8 cellular contexts compared by ENCODE assay signal in the genomic region with DNA sequence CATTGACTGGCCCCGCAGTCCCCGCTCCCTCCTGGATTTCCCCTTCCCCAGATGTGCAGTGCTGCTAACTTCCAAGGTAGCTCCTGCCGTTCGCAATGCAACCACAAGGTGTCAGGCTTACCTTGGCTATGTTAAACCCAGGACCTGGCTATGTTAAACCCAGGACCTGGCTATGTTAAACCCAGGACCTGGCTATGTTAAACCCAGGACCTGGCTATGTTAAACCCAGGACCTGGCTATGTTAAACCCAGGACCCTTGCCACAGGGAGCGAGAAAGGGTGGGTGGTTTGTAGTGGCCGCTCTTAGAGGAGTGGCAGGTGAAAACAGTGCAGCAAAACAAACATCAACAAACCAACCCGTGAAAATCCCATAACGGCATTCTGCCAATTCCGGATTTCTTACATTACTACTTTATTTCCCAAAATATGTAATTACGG. TPM values are rescaled to one million over a fixed set of nuclear protein-coding genes. Genes with fewer than 3 reads are reported as not detected.
DNase-seq lines count a peak whose midpoint lies in the region; ATAC-seq, FAIRE-seq and TF ChIP-seq lines count a peak whose summit lies in the region.

No MANE protein-coding gene starts in this region.

- H2AK5ac ChIP-seq in H1 (ENCODE audit: low read depth, low read length), result no peak overlapping the region

- H3K4me3 Mint-ChIP-seq in activated CD8-positive, alpha-beta T cell treated with anti-CD3 and anti-CD28 coated beads, Interleukin-2, amount 10 ng/mL, durations not matched to agents 7 days and 5 days, result no peak overlapping the region

- no peak overlapping the region for H2BK20ac ChIP-seq in H1 (ENCODE audit: low read length)

- H3K4ac ChIP-seq in H1 (replicated peaks; ENCODE audit: insufficient read length, low read depth, low read length), result no peak overlapping the region

- no peak overlapping the region for H3K14ac ChIP-seq in H1 (ENCODE audit: insufficient read length)

- WGBS in H1 (ENCODE audit: extremely low coverage in 1 of 2, insufficient coverage in 1 of 2, insufficient read length in 1 of 2, insufficient replicate concordance in 2 of 2, low coverage in 1 of 2, low lambda C conversion rate in 2 of 2, missing lambda C conversion rate in 1 of 2), 2 experiments, result 31% methylated on average over 10 of the region's 10 CpGs; no CpG with 5 or more reads in 1 of the 2 experiments

- no peak overlapping the region for H3K18ac ChIP-seq in H1 (ENCODE audit: extremely low read depth, low read length)

- H3K4me1 ChIP-seq in H1 (replicated peaks in 1 of 4; ENCODE audit: control insufficient read depth in 3 of 4, insufficient read depth in 4 of 4, low read length in 3 of 4) (peaks cover 0 to 13% (median 9%) of the 10 kb centered on the region in 4 experiments; a peak in 6 of 7 replicates), mucosa of descending colon (ENCODE audit: low read depth) (peaks cover 5% of the 10 kb centered on the region)

- no peak for TF ChIP-seq POLR2A in H1 (IDR thresholded peaks at IDR 0.05; ENCODE audit: control extremely low read depth in 1 of 2, low read depth in 2 of 2, low read length in 2 of 2)

- H3K4me2 ChIP-seq in H1 (ENCODE audit: insufficient read depth in 1 of 2, low read depth in 2 of 2, low read length in 2 of 2), result no peak overlapping the region

- H3K27me3 Mint-ChIP-seq in activated CD8-positive, alpha-beta T cell treated with anti-CD3 and anti-CD28 coated beads, Interleukin-2, amount 10 ng/mL, durations not matched to agents 7 days and 5 days (ENCODE audit: low read depth), result peaks cover 43% of the 10 kb centered on the region

- peak; percentile 87 to 91 (median 88) for TF ChIP-seq CTCF in H1 (IDR thresholded peaks at IDR 0.05; ENCODE audit: control extremely low read depth in 1 of 3, insufficient read depth in 1 of 3, low read depth in 1 of 3, low read length in 3 of 3)
- TF ChIP-seq CTCF in mucosa of descending colon (IDR thresholded peaks at IDR 0.05), result peak; percentile 58

- no peaks in the 10 kb centered on the region for H3K36me3 ChIP-seq in H1 (ENCODE audit: control insufficient read depth in 2 of 4, insufficient read depth in 4 of 4, low read length in 3 of 4)
- no peaks in the 10 kb centered on the region for H3K36me3 ChIP-seq in mucosa of descending colon (ENCODE audit: low read depth)

- no peak overlapping the region for H3K23ac ChIP-seq in H1 (ENCODE audit: insufficient read length)

- H3K27ac Mint-ChIP-seq in activated CD8-positive, alpha-beta T cell treated with anti-CD3 and anti-CD28 coated beads, Interleukin-2, amount 10 ng/mL, durations not matched to agents 7 days and 5 days, result no peak overlapping the region

- peak; percentile 71 for FAIRE-seq in H1 (lab: Jason Lieb, UNC)

- peaks cover 12% of the 10 kb centered on the region for H3K23me2 ChIP-seq in H1 (ENCODE audit: low read depth, low read length)

- no peaks in the 10 kb centered on the region for H4K20me1 ChIP-seq in H1 (replicated peaks in 1 of 2; ENCODE audit: control insufficient read depth in 1 of 2, insufficient read depth in 2 of 2, low read length in 2 of 2)

- H3K4me1 Mint-ChIP-seq in activated CD8-positive, alpha-beta T cell treated with anti-CD3 and anti-CD28 coated beads, Interleukin-2, amount 10 ng/mL, durations not matched to agents 7 days and 5 days (ENCODE audit: low read depth), result peaks cover 20% of the 10 kb centered on the region

- TF ChIP-seq EP300 in H1 (IDR thresholded peaks at IDR 0.05; ENCODE audit: borderline replicate concordance in 1 of 2, low read depth in 2 of 2, low read length in 2 of 2), result 0 out of 3 replicates have a peak, but pooled peaks of 1 of the 2 experiments have one; percentile 21

- no peak overlapping the region for H3K9ac ChIP-seq in H1 (replicated peaks in 1 of 4; ENCODE audit: extremely low read depth in 1 of 4, low read depth in 3 of 4, low read length in 3 of 4)

- H3K9me3 Mint-ChIP-seq in activated CD8-positive, alpha-beta T cell treated with anti-CD3 and anti-CD28 coated beads, Interleukin-2, amount 10 ng/mL, durations not matched to agents 7 days and 5 days (ENCODE audit: insufficient read depth), result no peaks in the 10 kb centered on the region

- no peak overlapping the region for H4K5ac ChIP-seq in H1 (ENCODE audit: insufficient read length, low read depth, low read length)

- POLR2A ChIA-PET in activated CD8-positive, alpha-beta T cell treated with anti-CD3 and anti-CD28 coated beads, Interleukin-2, amount 10 ng/mL, durations not matched to agents 7 days and 5 days (lab: Charles Lee), result interaction anchor here (2.6 kb wide), 1 partner anchor 430 kb away, joined by 10 read pairs; no protein-coding TSS in a partner anchor
- POLR2A ChIA-PET in H1 (lab: Charles Lee; ENCODE audit: partially characterized antibody), result interaction anchor here (0.9 to 1.5 kb wide), 3 partner anchors 219 to 436 kb away, joined by 3 to 5 read pairs (median 5); no protein-coding TSS in a partner anchor

- H3K4me3 ChIP-seq in H1 (ENCODE audit: extremely low read depth in 1 of 4, insufficient read depth in 2 of 4, low read depth in 3 of 4, low read length in 4 of 4) (no peak overlapping the region), mucosa of descending colon (no peak overlapping the region)

- no peak overlapping the region for H2BK120ac ChIP-seq in H1 (replicated peaks; ENCODE audit: low read depth, low read length)

- peak; percentile 93 to 94 for TF ChIP-seq RAD21 in H1 (IDR thresholded peaks at IDR 0.05 in 1 of 2, conservative IDR thresholded peaks at IDR 0.05 in 1 of 2; ENCODE audit: low read depth in 2 of 2, low read length in 2 of 2)

- no peak overlapping the region for H3K27ac ChIP-seq in H1 (ENCODE audit: low read depth, low read length)

- no peaks in the 10 kb centered on the region for H3K79me2 ChIP-seq in H1 (ENCODE audit: control insufficient read depth in 1 of 2, insufficient read depth in 2 of 2, low read length in 2 of 2)

- no peak overlapping the region for H2AFZ ChIP-seq in H1 (ENCODE audit: low read length)

- no peaks in the 10 kb centered on the region for H3K36me3 Mint-ChIP-seq in activated CD8-positive, alpha-beta T cell treated with anti-CD3 and anti-CD28 coated beads, Interleukin-2, amount 10 ng/mL, durations not matched to agents 7 days and 5 days (ENCODE audit: low read depth)

- intact Hi-C loops in mucosa of descending colon (cut with DNase I, micrococcal nuclease), result loop anchor here (5.0 to 10.0 kb wide), 3 partner anchors 203 to 463 kb away; no protein-coding TSS in a partner anchor

- CTCF ChIA-PET in activated CD8-positive, alpha-beta T cell treated with anti-CD3 and anti-CD28 coated beads, Interleukin-2, amount 10 ng/mL, durations not matched to agents 7 days and 5 days (lab: Charles Lee), result interaction anchor here (0.6 to 12.0 kb wide), 15 partner anchors 9 to 485 kb away, joined by 3 to 252 read pairs (median 4); a partner anchor contains a TSS
- CTCF ChIA-PET in H1 (lab: Charles Lee; ENCODE audit: partially characterized antibody), result interaction anchor here (0.8 to 21.7 kb wide), 42 partner anchors 10 to 486 kb away, joined by 3 to 521 read pairs (median 4); a partner anchor contains a TSS

- H3K79me1 ChIP-seq in H1 (ENCODE audit: low read depth, low read length), result no peaks in the 10 kb centered on the region

- H3K27me3 ChIP-seq in H1 (replicated peaks in 1 of 4; ENCODE audit: control insufficient read depth in 3 of 4, extremely low read depth in 1 of 4, insufficient read depth in 3 of 4, low read length in 3 of 4), result peaks cover 2 to 36% (median 35%) of the 10 kb centered on the region in 4 experiments

- H4K8ac ChIP-seq in H1 (ENCODE audit: extremely low read depth, insufficient read depth, low read length), result no peak overlapping the region

- DNase-seq in activated gamma-delta T cell treated with Interleukin-2 at 50 U/mL for 16 hours (peak; percentile 64), activated gamma-delta T cell (lab: John Stamatoyannopoulos, UW) (no peak), NCI-H69 (lab: John Stamatoyannopoulos, UW) (peak; percentile 79), H1 (ENCODE audit: low read depth in 1 of 2, low spot score in 2 of 2) (peak; percentile 77 to 95), mucosa of descending colon (peak in 2 of 3 donors; percentile 83 to 89)
- peak; percentile 77 for DNase-seq in activated CD8-positive, alpha-beta T cell treated with anti-CD3 and anti-CD28 coated beads, Interleukin-2, amount 10 ng/mL, durations not matched to agents 7 days and 5 days
- peak; percentile 82 for DNase-seq in stimulated activated CD8-positive, alpha-beta memory T cell treated with anti-CD3 and anti-CD28 coated beads, Interleukin-4, amount 100 ng/mL, for 48 hours

- no peak overlapping the region for H2BK12ac ChIP-seq in H1 (ENCODE audit: low read depth, low read length)

- no peak overlapping the region for H2BK15ac ChIP-seq in H1 (ENCODE audit: low read length)

- no peak overlapping the region for H4K91ac ChIP-seq in H1 (replicated peaks; ENCODE audit: insufficient read length, low read length)

- ATAC-seq in HG03025 (IDR thresholded peaks at IDR 0.05; ENCODE audit: low FRiP score, unreplicated experiment), result peak; percentile 42
- ATAC-seq in activated CD8-positive, alpha-beta T cell treated with anti-CD3 and anti-CD28 coated beads, Interleukin-2, amount 10 ng/mL, durations not matched to agents 7 days and 5 days, result no peak
- peak; percentile 66 for ATAC-seq in mucosa of descending colon

- H3K9me3 ChIP-seq in H1 (ENCODE audit: insufficient read depth in 2 of 2, low read depth in 1 of 2, low read length in 1 of 2) (no peaks in the 10 kb centered on the region), mucosa of descending colon (no peaks in the 10 kb centered on the region)

- H3K56ac ChIP-seq in H1 (replicated peaks; ENCODE audit: insufficient read length, low read depth, low read length), result no peak overlapping the region

- H2BK5ac ChIP-seq in H1 (ENCODE audit: low read depth, low read length), result no peak overlapping the region

RNA-seq across cellular contexts. Expression of a gene that starts 2.9 kb away (rescaled TPM):
- not detected for total RNA-seq in activated CD8-positive, alpha-beta T cell treated with anti-CD3 and anti-CD28 coated beads, Interleukin-2, amount 10 ng/mL, durations not matched to agents 7 days and 5 days
- 15.5 and 16.6 TPM in 2 replicates for total RNA-seq in H1 (2021; fragmentation: NEBNext Ultra II Directional; extraction: Animal tissue kit (Norgen Biotek cat#: 25700))
- polyA plus RNA-seq in H1 (2011; rRNA removed), result 9.3 and 11.1 TPM in 2 replicates
- polyA plus RNA-seq in H1 (2011; cell fraction: cytosol; rRNA removed), result 10.5 TPM
- 13.6 TPM for polyA plus RNA-seq in H1 (2011; cell fraction: nucleus; rRNA removed)
- polyA plus RNA-seq in H1 (2012, experiment 1 of 2), result 11.6 to 13.7 TPM (median 13.3 TPM) in 4 replicates
- 15.3 TPM for polyA plus RNA-seq in H1 (2012, experiment 2 of 2)
- polyA plus RNA-seq in H1 (2013, experiment 1 of 2), result 14.9 TPM
- polyA plus RNA-seq in H1 (2013, experiment 2 of 2), result 14.2 TPM
- 8.3 and 9.9 TPM in 2 replicates for polyA minus RNA-seq in H1 (2011; rRNA and poly(A)+ RNA removed)
- polyA minus RNA-seq in H1 (2011; cell fraction: cytosol; rRNA and poly(A)+ RNA removed), result 10.7 TPM
- polyA minus RNA-seq in H1 (2011; cell fraction: nucleus; rRNA and poly(A)+ RNA removed), result 5.7 TPM
- total RNA-seq in mucosa of descending colon, result 10 to 100 TPM in 1 of 3 donors, 1 to 10 TPM in 1, under 1 TPM in 1; 0.38 to 10.5 (median 2.6) TPM

RNA-seq across cellular contexts. Expression of a gene that starts 17.1 kb away (rescaled TPM):
- under 1 TPM; 0.05 to 0.08 TPM for total RNA-seq in activated CD8-positive, alpha-beta T cell treated with anti-CD3 and anti-CD28 coated beads, Interleukin-2, amount 10 ng/mL, durations not matched to agents 7 days and 5 days
- total RNA-seq in H1 (2021; fragmentation: NEBNext Ultra II Directional; extraction: Animal tissue kit (Norgen Biotek cat#: 25700)), result 4.7 and 4.9 TPM in 2 replicates
- polyA plus RNA-seq in H1 (2011; rRNA removed), result 1.7 and 2.3 TPM in 2 replicates
- 1.4 TPM for polyA plus RNA-seq in H1 (2011; cell fraction: cytosol; rRNA removed)
- polyA plus RNA-seq in H1 (2011; cell fraction: nucleus; rRNA removed), result 3.5 TPM
- polyA plus RNA-seq in H1 (2012, experiment 1 of 2), result 1.7 to 2.6 TPM (median 2.4 TPM) in 4 replicates
- 2.0 TPM for polyA plus RNA-seq in H1 (2012, experiment 2 of 2)
- 5.1 TPM for polyA plus RNA-seq in H1 (2013, experiment 1 of 2)
- 4.3 TPM for polyA plus RNA-seq in H1 (2013, experiment 2 of 2)
- polyA minus RNA-seq in H1 (2011; rRNA and poly(A)+ RNA removed), result 3.4 and 3.8 TPM in 2 replicates
- polyA minus RNA-seq in H1 (2011; cell fraction: cytosol; rRNA and poly(A)+ RNA removed), result 2.5 TPM
- polyA minus RNA-seq in H1 (2011; cell fraction: nucleus; rRNA and poly(A)+ RNA removed), result 2.1 TPM
- total RNA-seq in mucosa of descending colon, result 1 to 10 TPM; 1.8 to 7.8 (median 3.5) TPM
